Comparison of ENCODE assay signal across 24 cellular contexts in genomic region chr3:53200501-53201189, GRCh38. TPM values are rescaled to one million over a fixed set of nuclear protein-coding genes. Genes with fewer than 3 reads are reported as not detected.
A peak's percentile ranks its signal among the peaks of the same experiment; 100 is the strongest.
DNase-seq lines count a peak whose midpoint lies in the region; ATAC-seq, FAIRE-seq and TF ChIP-seq lines count a peak whose summit lies in the region.
"Had no signal": no experiment of that assay in that cellular context is flagged by ENCODE, and none has a peak within 500 bp of the region (broad histone marks: within the 10 kb centered on the region; RNA-seq: fewer than 3 reads in every experiment).

No MANE protein-coding gene starts in this region.

- no peaks in the 10 kb centered on the region for H3K9me3 ChIP-seq in left ventricle myocardium inferior (replicated peaks)
- H3K9me3 ChIP-seq: BE2C, BLaER1, Caco-2 had no signal

- no peaks in the 10 kb centered on the region for H3K27me3 Mint-ChIP-seq in chondrocyte (ENCODE audit: low read depth)

- intact Hi-C loops in left ventricle myocardium superior (cut with micrococcal nuclease) = no loop called here
- intact Hi-C loops in left ventricle myocardium inferior (cut with micrococcal nuclease) = no loop called here

- H3K27me3 ChIP-seq in left ventricle myocardium inferior (ENCODE audit: low read depth) (no peaks in the 10 kb centered on the region), H7 (ENCODE audit: control insufficient read depth, insufficient read depth, low read length) (no peaks in the 10 kb centered on the region)
- H3K27me3 ChIP-seq: BE2C, BLaER1 had no signal

- no peak overlapping the region for H3K27ac ChIP-seq in left ventricle myocardium inferior (replicated peaks)
- H3K27ac ChIP-seq: BLaER1 had no signal

- peaks cover 3% of the 10 kb centered on the region for H3K4me1 Mint-ChIP-seq in chondrocyte (ENCODE audit: low read depth)

- ATAC-seq in left ventricle myocardium superior (no peak), GM18858 (IDR thresholded peaks at IDR 0.05; ENCODE audit: unreplicated experiment) (no peak)

- H3K4me3 ChIP-seq in left ventricle myocardium inferior (no peak overlapping the region), H7 (ENCODE audit: insufficient read depth, low read depth, low read length) (no peak overlapping the region)
- H3K4me3 ChIP-seq: BLaER1 had no signal

- peak; percentile 3 for DNase-seq in left ventricle myocardium superior
- no peak for DNase-seq in left ventricle myocardium inferior
- peak; percentile 22 for DNase-seq in H7
- peak; percentile 53 for DNase-seq in chondrocyte (ENCODE audit: low spot score)
- DNase-seq in H54 (ENCODE audit: insufficient read length, low spot score) = no peak
- DNase-seq: 8988T; ACHN; BE2C; C1 segment of cervical spinal cord; Caco-2; Calu3; CD4-positive, alpha-beta memory T cell; CD4-positive, CD25-positive, alpha-beta regulatory T cell; CD8-positive, alpha-beta memory T cell; DMS79 treated with DMSO at 0.1 percent for 48 hours; GF-D8 had no signal

- TF ChIP-seq CTCF in left ventricle myocardium inferior (IDR thresholded peaks at IDR 0.05; ENCODE audit: borderline replicate concordance) (no peak), chondrocyte (IDR thresholded peaks at IDR 0.05) (no peak)

- TF ChIP-seq POLR2A in H54 (IDR thresholded peaks at IDR 0.05; ENCODE audit: low read depth, low read length) = no peak

- no peak overlapping the region for H3K4me3 Mint-ChIP-seq in chondrocyte (ENCODE audit: unreplicated experiment)
- H3K4me3 Mint-ChIP-seq: CD14-positive monocyte; CD4-positive, alpha-beta memory T cell; CD4-positive, CD25-positive, alpha-beta regulatory T cell; CD8-positive, alpha-beta memory T cell had no signal

- H3K36me3 Mint-ChIP-seq in chondrocyte (ENCODE audit: low read depth) = no peaks in the 10 kb centered on the region
- H3K36me3 Mint-ChIP-seq: CD4-positive, alpha-beta memory T cell; CD4-positive, CD25-positive, alpha-beta regulatory T cell; CD8-positive, alpha-beta memory T cell had no signal

- H3K27ac Mint-ChIP-seq in chondrocyte (ENCODE audit: unreplicated experiment) = no peak overlapping the region
- H3K27ac Mint-ChIP-seq: CD4-positive, CD25-positive, alpha-beta regulatory T cell; CD8-positive, alpha-beta memory T cell had no signal

- H3K36me3 ChIP-seq in left ventricle myocardium inferior (no peaks in the 10 kb centered on the region), H7 (replicated peaks; ENCODE audit: control insufficient read depth, insufficient read depth, low read length) (no peaks in the 10 kb centered on the region)
- H3K36me3 ChIP-seq: BE2C, BLaER1 had no signal

- FAIRE-seq in H54 (lab: Jason Lieb, UNC) = no peak
- FAIRE-seq: A204.1, D721Med, G401.6, GM18507, GM19239 had no signal

- H3K9me3 Mint-ChIP-seq in chondrocyte (ENCODE audit: low read depth) = no peaks in the 10 kb centered on the region
- H3K9me3 Mint-ChIP-seq: CD14-positive monocyte; CD4-positive, alpha-beta memory T cell; CD8-positive, alpha-beta memory T cell had no signal

- peaks cover 5% of the 10 kb centered on the region for H3K4me1 ChIP-seq in left ventricle myocardium inferior
- H3K4me1 ChIP-seq: BE2C, Caco-2 had no signal

RNA-seq across cellular contexts. Expression of gene PRKCD, which starts 39.6 kb away (rescaled TPM):
- total RNA-seq in left ventricle myocardium superior = 13.2 TPM
- total RNA-seq in left ventricle myocardium inferior = 13.6 TPM
- total RNA-seq in H7 (2014; rRNA removed; shearing (Covaris generic)) = 2.9 and 3.1 TPM in 2 replicates
- total RNA-seq in chondrocyte = 11.6 to 20.0 TPM (median 17.1 TPM) in 3 replicates

RNA-seq across cellular contexts. Expression of gene TKT, which starts 55.2 kb away (rescaled TPM):
- 41.6 TPM for total RNA-seq in left ventricle myocardium superior
- 32.1 TPM for total RNA-seq in left ventricle myocardium inferior
- total RNA-seq in H7 (2014; rRNA removed; shearing (Covaris generic)) = 1,918 and 2,169 TPM in 2 replicates
- 165 to 299 TPM (median 169 TPM) in 3 replicates for total RNA-seq in chondrocyte

Comparison
In these comparisons a context has a peak if more than half of its experiments do, and no peak if none do; other contexts are left out.
1. DNase-seq: peak in left ventricle myocardium superior (single experiment), H7 (single experiment) and chondrocyte (single experiment); none in left ventricle myocardium inferior (single experiment) and H54 (single experiment).